In genomic region chr1:25664357-25664796, GRCh38 we compare ENCODE assay signal across 25 cellular contexts. TPM values are rescaled to one million over a fixed set of nuclear protein-coding genes. Genes with fewer than 3 reads are reported as not detected.
DNase-seq lines count a peak whose midpoint lies in the region; ATAC-seq and TF ChIP-seq lines count a peak whose summit lies in the region.
"Had no signal": no experiment of that assay in that cellular context is flagged by ENCODE, and none has a peak within 500 bp of the region (broad histone marks: within the 10 kb centered on the region; RNA-seq: fewer than 3 reads in every experiment).

No MANE protein-coding gene starts in this region.

- H4K20me1 ChIP-seq in BLaER1 treated with 17β-estradiol and CSF1 and Interleukin-3, amounts not matched to agents 10 nM and 100 nM: peaks cover 0 to 10% (median 0%) of the 10 kb centered on the region in 11 experiments; a peak in 1 of 22 replicates

- H3K9me3 Mint-ChIP-seq in naive thymus-derived CD4-positive, alpha-beta T cell: peaks cover 0 to 3% (median 0%) of the 10 kb centered on the region in 11 donors
- no peaks in the 10 kb centered on the region for H3K9me3 Mint-ChIP-seq in mesothelial cell of epicardium
- H3K9me3 Mint-ChIP-seq: activated naive CD4-positive, alpha-beta T cell treated with anti-CD3 and anti-CD28 coated beads, Interleukin-2, amount 10 ng/mL, durations not matched to agents 7 days and 5 days; IgD-negative memory B cell; natural killer cell; T-helper 2 cell treated with Interferon-gamma antibody and Interleukin-4, amounts not matched to agents 5 μg/mL and 100 μg/mL, for 36 hours had no signal

- H3K4me3 Mint-ChIP-seq in naive thymus-derived CD4-positive, alpha-beta T cell: no peak overlapping the region
- H3K4me3 Mint-ChIP-seq in mesothelial cell of epicardium: no peak overlapping the region
- H3K4me3 Mint-ChIP-seq: activated naive CD4-positive, alpha-beta T cell treated with anti-CD3 and anti-CD28 coated beads, Interleukin-2, amount 10 ng/mL, durations not matched to agents 7 days and 5 days; IgD-negative memory B cell; natural killer cell; T-helper 2 cell treated with Interferon-gamma antibody and Interleukin-4, amounts not matched to agents 5 μg/mL and 100 μg/mL, for 36 hours had no signal

- CTCF ChIA-PET in naive thymus-derived CD4-positive, alpha-beta T cell (lab: Charles Lee): no interaction called here

- H3K4me3 ChIP-seq in BLaER1 treated with 17β-estradiol and CSF1 and Interleukin-3, amounts not matched to agents 10 nM and 100 nM: no peak overlapping the region
- no peak overlapping the region for H3K4me3 ChIP-seq in gastroesophageal sphincter
- H3K4me3 ChIP-seq in naive thymus-derived CD4-positive, alpha-beta T cell (ENCODE audit: low read length): no peak overlapping the region

- H3K27me3 ChIP-seq in BLaER1 treated with 17β-estradiol and CSF1 and Interleukin-3, amounts not matched to agents 10 nM and 100 nM: no peaks in the 10 kb centered on the region
- H3K27me3 ChIP-seq in gastroesophageal sphincter: no peaks in the 10 kb centered on the region
- H3K27me3 ChIP-seq in naive thymus-derived CD4-positive, alpha-beta T cell (ENCODE audit: control insufficient read depth in 2 of 2, insufficient read depth in 2 of 2, low read length in 2 of 2): no peaks in the 10 kb centered on the region

- no peak overlapping the region for H3K27ac ChIP-seq in BLaER1 treated with 17β-estradiol and CSF1 and Interleukin-3, amounts not matched to agents 10 nM and 100 nM
- H3K27ac ChIP-seq in gastroesophageal sphincter: peak overlapping the region in 2 of 4 donors; percentile 30 to 65
- no peak overlapping the region for H3K27ac ChIP-seq in naive thymus-derived CD4-positive, alpha-beta T cell (ENCODE audit: low read depth, low read length)
- H3K27ac ChIP-seq: RWPE1 had no signal

- H3K4me1 Mint-ChIP-seq in naive thymus-derived CD4-positive, alpha-beta T cell: peaks cover 23 to 89% (median 87%) of the 10 kb centered on the region in 7 donors
- H3K4me1 Mint-ChIP-seq in mesothelial cell of epicardium: peaks cover 55% of the 10 kb centered on the region
- H3K4me1 Mint-ChIP-seq: IgD-negative memory B cell had no signal

- peak; percentile 60 for ATAC-seq in gastroesophageal sphincter
- ATAC-seq in naive thymus-derived CD4-positive, alpha-beta T cell: no peak
- no peak for ATAC-seq in GM21717 (IDR thresholded peaks at IDR 0.05; ENCODE audit: unreplicated experiment)
- no peak for ATAC-seq in GM21423 (IDR thresholded peaks at IDR 0.05; ENCODE audit: unreplicated experiment)
- ATAC-seq: natural killer cell, SK-N-SH treated with all-trans-retinoic acid at 6 μM for 48 hours had no signal

- no peak for TF ChIP-seq POLR2A in gastroesophageal sphincter (IDR thresholded peaks at IDR 0.05)

- intact Hi-C loops in naive thymus-derived CD4-positive, alpha-beta T cell (cut with micrococcal nuclease): no loop called here

- peaks cover 0 to 69% (median 0%) of the 10 kb centered on the region in 5 donors for H3K27me3 Mint-ChIP-seq in naive thymus-derived CD4-positive, alpha-beta T cell
- H3K27me3 Mint-ChIP-seq in mesothelial cell of epicardium (ENCODE audit: low read depth): no peaks in the 10 kb centered on the region

- no peaks in the 10 kb centered on the region for H3K9me3 ChIP-seq in BLaER1 treated with 17β-estradiol and CSF1 and Interleukin-3, amounts not matched to agents 10 nM and 100 nM (replicated peaks in 1 of 11)
- no peaks in the 10 kb centered on the region for H3K9me3 ChIP-seq in gastroesophageal sphincter
- H3K9me3 ChIP-seq in naive thymus-derived CD4-positive, alpha-beta T cell (ENCODE audit: control insufficient read depth in 2 of 3, low read length in 3 of 3): no peaks in the 10 kb centered on the region

- H3K4me1 ChIP-seq in BLaER1 treated with 17β-estradiol and CSF1 and Interleukin-3, amounts not matched to agents 10 nM and 100 nM: peaks cover 6 to 62% (median 44%) of the 10 kb centered on the region in 10 experiments; a peak in 17 of 20 replicates
- peaks cover 2 to 49% (median 9%) of the 10 kb centered on the region in 3 donors for H3K4me1 ChIP-seq in gastroesophageal sphincter
- peaks cover 0 to 39% of the 10 kb centered on the region in 2 donors for H3K4me1 ChIP-seq in naive thymus-derived CD4-positive, alpha-beta T cell (ENCODE audit: control insufficient read depth in 2 of 2, insufficient read depth in 2 of 2, low read length in 2 of 2)

- POLR2A ChIA-PET in naive thymus-derived CD4-positive, alpha-beta T cell (lab: Charles Lee): interaction anchor here (4.5 to 8.0 kb wide), 2 partner anchors 33 to 44 kb away, joined by 18 to 81 read pairs; partner anchors contain the start of gene MAN1C1

- TF ChIP-seq EP300 in gastroesophageal sphincter (IDR thresholded peaks at IDR 0.05): no peak

- peak overlapping the region in 8 of 9 donors; percentile 34 to 98 (median 96) for H3K27ac Mint-ChIP-seq in naive thymus-derived CD4-positive, alpha-beta T cell
- H3K27ac Mint-ChIP-seq in mesothelial cell of epicardium: no peak overlapping the region
- H3K27ac Mint-ChIP-seq: activated naive CD4-positive, alpha-beta T cell treated with anti-CD3 and anti-CD28 coated beads, Interleukin-2, amount 10 ng/mL, durations not matched to agents 7 days and 5 days; natural killer cell; T-helper 2 cell treated with Interferon-gamma antibody and Interleukin-4, amounts not matched to agents 5 μg/mL and 100 μg/mL, for 36 hours had no signal

- DNase-seq in NCI-H2081 (lab: John Stamatoyannopoulos, UW) (peak; percentile 47 to 79), mesothelial cell of epicardium (ENCODE audit: low spot score in 2 of 2, unreplicated experiment in 2 of 2) (no peak)
- DNase-seq in naive thymus-derived CD4-positive, alpha-beta T cell: no peak
- DNase-seq: activated CD4-positive, alpha-beta T cell treated with anti-CD3 and anti-CD28 coated beads for 48 hours; activated naive CD4-positive, alpha-beta T cell treated with anti-CD3 and anti-CD28 coated beads, Interleukin-2, amount 10 ng/mL, durations not matched to agents 7 days and 5 days; activated T-cell treated with anti-CD3 and anti-CD28 coated beads, Interleukin-2, amount 50 U/mL, for 48 hours; amygdala; DMS 273 treated with DMSO at 0.1 percent for 48 hours; glutamatergic neuron; kidney glomerular epithelial cell; midbrain; natural killer cell; NCI-H1092 treated with DMSO at 0.1 percent for 48 hours; NCI-H2107; NCI-H524; stimulated activated CD4-positive, alpha-beta T cell treated with anti-CD3 and anti-CD28 coated beads, Interleukin-4, amount 100 ng/mL, for 4 hours; stimulated activated naive CD4-positive, alpha-beta T cell had no signal

- peak in 1 of 4 experiments; percentile 31 for TF ChIP-seq CTCF in gastroesophageal sphincter (IDR thresholded peaks at IDR 0.05)
- TF ChIP-seq CTCF in mesothelial cell of epicardium (IDR thresholded peaks at IDR 0.05; ENCODE audit: unreplicated experiment): no peak

- WGBS in gastroesophageal sphincter (ENCODE audit: low coverage in 1 of 2), 2 donors: 36 to 42% methylated on average over 7 of the region's 7 CpGs

- no peaks in the 10 kb centered on the region for H3K36me3 ChIP-seq in BLaER1 treated with 17β-estradiol and CSF1 and Interleukin-3, amounts not matched to agents 10 nM and 100 nM
- H3K36me3 ChIP-seq in gastroesophageal sphincter: no peaks in the 10 kb centered on the region
- H3K36me3 ChIP-seq in naive thymus-derived CD4-positive, alpha-beta T cell (ENCODE audit: control insufficient read depth in 2 of 3, insufficient read depth in 3 of 3, low read length in 3 of 3): peaks cover 0 to 10% (median 0%) of the 10 kb centered on the region in 3 experiments

- H3K4me2 ChIP-seq in BLaER1 treated with 17β-estradiol and CSF1 and Interleukin-3, amounts not matched to agents 10 nM and 100 nM: peak overlapping the region in 9 of 11 experiments; percentile 33 to 90 (median 70); a peak in 17 of 22 replicates

- no peak overlapping the region for H3K9ac ChIP-seq in BLaER1 treated with 17β-estradiol and CSF1 and Interleukin-3, amounts not matched to agents 10 nM and 100 nM

- peaks cover 0 to 16% (median 10%) of the 10 kb centered on the region in 5 donors for H3K36me3 Mint-ChIP-seq in naive thymus-derived CD4-positive, alpha-beta T cell
- no peaks in the 10 kb centered on the region for H3K36me3 Mint-ChIP-seq in mesothelial cell of epicardium
- H3K36me3 Mint-ChIP-seq: natural killer cell had no signal

RNA-seq across cellular contexts. Expression of gene MAN1C1, which starts 47.8 kb away (rescaled TPM):
- 10 to 100 TPM; 20.0 to 38.1 (median 27.8) TPM for total RNA-seq in gastroesophageal sphincter
- total RNA-seq in naive thymus-derived CD4-positive, alpha-beta T cell: 10 to 100 TPM; 28.8 to 85.5 (median 69.9) TPM
- polyA plus RNA-seq in naive thymus-derived CD4-positive, alpha-beta T cell: 10 to 100 TPM; 16.0 to 30.4 TPM
- 2.9 to 3.2 TPM (median 2.9 TPM) in 3 replicates for total RNA-seq in mesothelial cell of epicardium

Comparison
In these comparisons a context has a peak if more than half of its experiments do, and no peak if none do; other contexts are left out.
1. DNase-seq: peak in NCI-H2081 (2 of 2); none in naive thymus-derived CD4-positive, alpha-beta T cell (0 of 9) and mesothelial cell of epicardium (0 of 2).